ENCODE assay signal across 16 cellular contexts in the genomic region with DNA sequence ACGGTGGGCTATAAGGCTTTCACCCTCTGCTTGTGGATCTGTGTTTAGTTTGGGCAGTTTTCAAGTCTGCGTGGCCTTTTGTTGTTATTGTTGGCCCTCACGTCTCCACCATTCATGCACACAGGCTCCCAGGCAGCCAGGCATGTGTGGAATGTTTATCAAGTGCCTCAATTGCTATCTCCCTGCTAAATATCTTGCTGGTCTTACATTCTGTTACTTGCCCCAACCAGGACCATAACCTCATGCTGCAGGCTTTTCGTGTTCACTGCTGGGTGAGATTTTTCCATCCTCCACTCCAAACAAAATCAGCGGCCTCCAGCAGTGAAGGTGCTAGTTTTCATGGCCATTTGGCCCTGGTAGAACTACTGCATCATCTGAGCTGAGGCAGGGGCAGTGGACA.
A peak's percentile ranks its signal among the peaks of the same experiment; 100 is the strongest.
DNase-seq lines count a peak whose midpoint lies in the region; ATAC-seq, FAIRE-seq and TF ChIP-seq lines count a peak whose summit lies in the region.
"Had no signal": no experiment of that assay in that cellular context is flagged by ENCODE, and none has a peak within 500 bp of the region (broad histone marks: within the 10 kb centered on the region; RNA-seq: fewer than 3 reads in every experiment).

No MANE protein-coding gene starts in this region.

- H3K36me3 Mint-ChIP-seq in activated CD4-positive, alpha-beta memory T cell treated with anti-CD3 and anti-CD28 coated beads for 36 hours, result no peaks in the 10 kb centered on the region

- POLR2A ChIA-PET in activated CD4-positive, alpha-beta memory T cell treated with anti-CD3 and anti-CD28 coated beads for 36 hours (lab: Charles Lee), result no interaction called here

- H3K9ac ChIP-seq in HUES6 (ENCODE audit: low read length), result no peak overlapping the region
- no peak overlapping the region for H3K9ac ChIP-seq in keratinocyte (ENCODE audit: control insufficient read depth, extremely low read depth, insufficient read depth, low read length)

- no peaks in the 10 kb centered on the region for H3K79me2 ChIP-seq in keratinocyte (ENCODE audit: control insufficient read depth, insufficient read depth, low read length)

- H3K27me3 Mint-ChIP-seq in activated CD4-positive, alpha-beta memory T cell treated with anti-CD3 and anti-CD28 coated beads for 36 hours, result no peaks in the 10 kb centered on the region

- ATAC-seq in sciatic nerve (peak; percentile 72), left colon (no peak)

- no peaks in the 10 kb centered on the region for H3K27me3 ChIP-seq in HUES6 (ENCODE audit: control insufficient read depth, insufficient read depth, low read length)
- no peaks in the 10 kb centered on the region for H3K27me3 ChIP-seq in keratinocyte (ENCODE audit: control insufficient read depth, extremely low read depth, insufficient read depth, low read length)

- no peak for FAIRE-seq in keratinocyte (lab: Jason Lieb, UNC)
- FAIRE-seq: TTC549 had no signal

- H3K9me3 Mint-ChIP-seq in activated CD4-positive, alpha-beta memory T cell treated with anti-CD3 and anti-CD28 coated beads for 36 hours, result peaks cover 17% of the 10 kb centered on the region

- no peak overlapping the region for H3K27ac Mint-ChIP-seq in activated CD4-positive, alpha-beta memory T cell treated with anti-CD3 and anti-CD28 coated beads for 36 hours

- 0 out of 2 replicates have a peak overlapping the region, but pooled peaks have one; percentile 38 for H3K27ac ChIP-seq in HUES6 (ENCODE audit: low read depth, low read length)
- no peak overlapping the region for H3K27ac ChIP-seq in keratinocyte (ENCODE audit: control insufficient read depth, insufficient read depth, low read length)
- H3K27ac ChIP-seq: epithelial cell of prostate had no signal

- H3K9me3 ChIP-seq in HUES6 (ENCODE audit: control insufficient read depth, insufficient read depth, low read depth, low read length) (0 out of 2 replicates have a peak, but pooled peaks cover 2% of the 10 kb centered on the region), keratinocyte (ENCODE audit: control insufficient read depth, low read depth, low read length) (no peaks in the 10 kb centered on the region)

- H4K20me1 ChIP-seq in keratinocyte (ENCODE audit: control insufficient read depth, extremely low read depth, insufficient read depth, low read length), result no peaks in the 10 kb centered on the region

- CTCF ChIA-PET in activated CD4-positive, alpha-beta memory T cell treated with anti-CD3 and anti-CD28 coated beads for 36 hours (lab: Charles Lee), result no interaction called here

- TF ChIP-seq CTCF in keratinocyte (optimal IDR thresholded peaks at IDR 0.05 in 1 of 3, IDR thresholded peaks at IDR 0.05 in 1 of 3, conservative IDR thresholded peaks at IDR 0.05 in 1 of 3; ENCODE audit: extremely low read depth in 1 of 3, insufficient read depth in 2 of 3, low read length in 3 of 3), result no peak

- no peak overlapping the region for H3K4me3 ChIP-seq in HUES6 (ENCODE audit: low read depth, low read length)
- H3K4me3 ChIP-seq in keratinocyte (ENCODE audit: control insufficient read depth in 2 of 3, extremely low read depth in 1 of 3, insufficient read depth in 2 of 3, low read depth in 1 of 3, low read length in 3 of 3), result no peak overlapping the region

- no peak overlapping the region for H3K4me3 Mint-ChIP-seq in activated CD4-positive, alpha-beta memory T cell treated with anti-CD3 and anti-CD28 coated beads for 36 hours

- H3K4me1 Mint-ChIP-seq in activated CD4-positive, alpha-beta memory T cell treated with anti-CD3 and anti-CD28 coated beads for 36 hours (ENCODE audit: low read depth), result no peaks in the 10 kb centered on the region

- intact Hi-C loops in sciatic nerve (cut with DNase I), result no loop called here
- intact Hi-C loops in activated CD4-positive, alpha-beta memory T cell treated with anti-CD3 and anti-CD28 coated beads for 36 hours (cut with micrococcal nuclease), result no loop called here
- intact Hi-C loops in left colon (cut with DNase I, micrococcal nuclease), result no loop called here

- H3K4me2 ChIP-seq in keratinocyte (ENCODE audit: control insufficient read depth, extremely low read depth, insufficient read depth, low read depth, low read length), result no peak overlapping the region

- DNase-seq in dermis microvascular lymphatic vessel endothelial cell (ENCODE audit: low read depth in 2 of 2), result peak; percentile 85 to 86
- no peak for DNase-seq in keratinocyte (ENCODE audit: low read depth, low spot score)
- DNase-seq in sciatic nerve (ENCODE audit: low spot score), result no peak
- no peak for DNase-seq in activated CD4-positive, alpha-beta memory T cell treated with anti-CD3 and anti-CD28 coated beads for 36 hours
- DNase-seq in DMS114 treated with DMSO at 0.1 percent for 48 hours (lab: John Stamatoyannopoulos, UW; ENCODE audit: unreplicated experiment), result no peak
- no peak for DNase-seq in activated naive CD4-positive, alpha-beta T cell treated with anti-CD3 and anti-CD28 coated beads, Interleukin-2, amount 50 U/mL, for 16 hours
- no peak for DNase-seq in left colon
- DNase-seq: activated CD8-positive, alpha-beta memory T cell treated with anti-CD3 and anti-CD28 coated beads, Interleukin-2, amount 50 U/mL, for 4 hours; amygdala; NCI-H2171 treated with DMSO at 0.1 percent for 48 hours; RPMI8226; stimulated activated CD4-positive, alpha-beta T cell treated with anti-CD3 and anti-CD28 coated beads, Interleukin-2, amount 100 ng/mL, for 24 hours; stimulated activated naive CD4-positive, alpha-beta T cell treated with Interleukin-2 at 50 U/mL for 16 hours had no signal

- H3K4me1 ChIP-seq in HUES6 (ENCODE audit: control insufficient read depth, insufficient read depth, low read length) (peaks cover 9% of the 10 kb centered on the region), keratinocyte (ENCODE audit: control insufficient read depth, extremely low read depth, insufficient read depth, low read length) (peaks cover 11% of the 10 kb centered on the region)

- peak overlapping the region; percentile 16 for H2AFZ ChIP-seq in keratinocyte (ENCODE audit: control insufficient read depth, low read length)

- H3K9me1 ChIP-seq in keratinocyte (ENCODE audit: control insufficient read depth, extremely low read depth, insufficient read depth, low read length), result no peaks in the 10 kb centered on the region

- no peaks in the 10 kb centered on the region for H3K36me3 ChIP-seq in HUES6 (ENCODE audit: control insufficient read depth, insufficient read depth, low read length)
- H3K36me3 ChIP-seq in keratinocyte (ENCODE audit: control insufficient read depth in 2 of 2, extremely low read depth in 1 of 2, insufficient read depth in 2 of 2, low read length in 2 of 2), result no peaks in the 10 kb centered on the region

- dilution Hi-C loops in keratinocyte (cut with MboI; ENCODE audit: extremely low pct_ligation_motif_present, low sequenced_read_pairs), result no loop called here

Comparison
In these comparisons a context has a peak if more than half of its experiments do, and no peak if none do; other contexts are left out.
1. DNase-seq: peak in dermis microvascular lymphatic vessel endothelial cell (2 of 2); none in keratinocyte (single experiment), sciatic nerve (single experiment), activated CD4-positive, alpha-beta memory T cell treated with anti-CD3 and anti-CD28 coated beads for 36 hours (single experiment), DMS114 treated with DMSO at 0.1 percent for 48 hours (single experiment), activated naive CD4-positive, alpha-beta T cell treated with anti-CD3 and anti-CD28 coated beads, Interleukin-2, amount 50 U/mL, for 16 hours (single experiment) and left colon (0 of 2).